17 cellular contexts compared by ENCODE assay signal in genomic region chr10:87661861-87662785, GRCh38. TPM values are rescaled to one million over a fixed set of nuclear protein-coding genes. Genes with fewer than 3 reads are reported as not detected.
DNase-seq lines count a peak whose midpoint lies in the region; ATAC-seq, FAIRE-seq and TF ChIP-seq lines count a peak whose summit lies in the region.
"Had no signal": no experiment of that assay in that cellular context is flagged by ENCODE, and none has a peak within 500 bp of the region (broad histone marks: within the 10 kb centered on the region; RNA-seq: fewer than 3 reads in every experiment).

No MANE protein-coding gene starts in this region.

- no TSS peak for BruUV-seq in K562 (replicated peaks; lab: Mats Ljungman, UMichigan)

- DNase-seq in HT1080 (ENCODE audit: low read depth) (peak; percentile 75), K562 (ENCODE audit: extremely low read depth in 1 of 4, low spot score in 3 of 4) (no peak), sciatic nerve (ENCODE audit: low spot score) (no peak), UCSD-AML1 (lab: John Stamatoyannopoulos, UW; ENCODE audit: unreplicated experiment) (no peak), anterior cingulate cortex (lab: John Stamatoyannopoulos, UW) (no peak)
- DNase-seq: activated CD4-positive, CD25-positive, alpha-beta regulatory T cell; activated T-cell treated with anti-CD3 and anti-CD28 coated beads, Interleukin-2, amount 50 U/mL, for 1 hour; aorta; DMS79; NCI-H1105; NCI-H526; ovary; SHP77 treated with DMSO at 0.1 percent for 48 hours; stimulated activated CD4-positive, alpha-beta T cell treated with anti-CD3 and anti-CD28 coated beads, Interleukin-4, amount 100 ng/mL, for 1 hour had no signal

- WGBS in K562 (ENCODE audit: insufficient coverage, low coverage, missing lambda C conversion rate) = 72% methylated on average over 6 of the region's 6 CpGs

- intact Hi-C loops in K562 (cut with micrococcal nuclease) = no loop called here
- intact Hi-C loops in sciatic nerve (cut with DNase I) = no loop called here

- no peak overlapping the region for H2AFZ ChIP-seq in K562 (ENCODE audit: low read depth, low read length)

- CTCF ChIA-PET in K562 (lab: Yijun Ruan, JAX; ENCODE audit: low intra/inter-chr PET ratio) = no interaction called here

- in situ Hi-C loops in K562 (cut with MboI) = no loop called here

- H3K4me1 ChIP-seq in K562 (replicated peaks in 1 of 2; ENCODE audit: control insufficient read depth in 2 of 2, insufficient read depth in 2 of 2, low read length in 2 of 2) = peaks cover 0 to 4% of the 10 kb centered on the region in 2 experiments; a peak in 4 of 5 replicates
- peaks cover 27% of the 10 kb centered on the region for H3K4me1 ChIP-seq in iPS-18a (ENCODE audit: control insufficient read depth, low read depth, low read length)
- peaks cover 4 to 41% (median 28%) of the 10 kb centered on the region in 5 donors for H3K4me1 ChIP-seq in subcutaneous abdominal adipose tissue (ENCODE audit: control insufficient read depth in 5 of 5, insufficient read depth in 5 of 5, low read length in 5 of 5)

- POLR2A ChIA-PET in K562 (lab: Yijun Ruan, JAX) = no interaction called here

- H3K9me1 ChIP-seq in K562 (ENCODE audit: control insufficient read depth, insufficient read depth, low read length) = no peaks in the 10 kb centered on the region

- TF ChIP-seq CTCF in K562 (IDR thresholded peaks at IDR 0.05 in 2 of 3, conservative IDR thresholded peaks at IDR 0.05 in 1 of 3; ENCODE audit: insufficient read depth in 2 of 3, low read depth in 1 of 3, low read length in 3 of 3) = no peak

- FAIRE-seq in K562 (lab: Jason Lieb, UNC) = no peak

- no peak overlapping the region for H3K4me2 ChIP-seq in K562 (ENCODE audit: insufficient read depth, low read length)

- no peak for TF ChIP-seq RAD21 in K562 (CRISPR knock-in tag; conservative IDR thresholded peaks at IDR 0.05 in 1 of 2, IDR thresholded peaks at IDR 0.05 in 1 of 2)

- H3K27ac ChIP-seq in K562 (ENCODE audit: extremely low read depth, low read depth, low read length) = no peak overlapping the region
- H3K27ac ChIP-seq in iPS-18a (ENCODE audit: low read length) = no peak overlapping the region
- no peak overlapping the region for H3K27ac ChIP-seq in subcutaneous abdominal adipose tissue (ENCODE audit: low read depth, low read length)
- H3K27ac ChIP-seq: HL-60, ovary had no signal

- no peaks in the 10 kb centered on the region for H3K79me2 ChIP-seq in K562 (ENCODE audit: control insufficient read depth, insufficient read depth, low read length)

- ATAC-seq in K562 (peak; percentile 29; the same call in 1 of the 3 replicates), sciatic nerve (no peak)

- no peak overlapping the region for H3K4me3 ChIP-seq in K562
- H3K4me3 ChIP-seq in iPS-18a (ENCODE audit: low read length) = peak overlapping the region; percentile 93
- H3K4me3 ChIP-seq in subcutaneous abdominal adipose tissue (ENCODE audit: low read depth in 1 of 5, low read length in 5 of 5) = peak overlapping the region in 4 of 5 donors; percentile 89 to 97 (median 94)

- H3K9me3 ChIP-seq in K562 (replicated peaks; ENCODE audit: control insufficient read depth, insufficient read depth, low read depth, low read length) = no peaks in the 10 kb centered on the region
- no peaks in the 10 kb centered on the region for H3K9me3 ChIP-seq in iPS-18a (ENCODE audit: control insufficient read depth, low read depth, low read length)
- no peaks in the 10 kb centered on the region for H3K9me3 ChIP-seq in subcutaneous abdominal adipose tissue (ENCODE audit: control insufficient read depth in 5 of 5, low read length in 5 of 5)
- H3K9me3 ChIP-seq: ovary had no signal

- H3K36me3 ChIP-seq in K562 (ENCODE audit: control insufficient read depth, insufficient read depth, low read length) (no peaks in the 10 kb centered on the region), iPS-18a (ENCODE audit: control insufficient read depth, low read depth, low read length) (peaks cover 4% of the 10 kb centered on the region), subcutaneous abdominal adipose tissue (ENCODE audit: control insufficient read depth in 5 of 5, insufficient read depth in 5 of 5, low read length in 5 of 5) (peaks cover 0 to 14% (median 7%) of the 10 kb centered on the region in 5 donors)
- H3K36me3 ChIP-seq: ovary had no signal

- no peaks in the 10 kb centered on the region for H4K20me1 ChIP-seq in K562 (replicated peaks; ENCODE audit: control insufficient read depth, insufficient read depth, low read length)

- no peaks in the 10 kb centered on the region for H3K27me3 ChIP-seq in K562 (ENCODE audit: control insufficient read depth in 2 of 2, insufficient read depth in 2 of 2, low read length in 2 of 2)
- H3K27me3 ChIP-seq in iPS-18a (ENCODE audit: control insufficient read depth, insufficient read depth, low read length) = no peaks in the 10 kb centered on the region
- no peaks in the 10 kb centered on the region for H3K27me3 ChIP-seq in subcutaneous abdominal adipose tissue (ENCODE audit: control insufficient read depth in 5 of 5, insufficient read depth in 4 of 5, low read length in 5 of 5)
- H3K27me3 ChIP-seq: ovary had no signal

- no peak for TF ChIP-seq POLR2A in K562 (conservative IDR thresholded peaks at IDR 0.05)

- TF ChIP-seq EP300 in K562 (IDR thresholded peaks at IDR 0.05; ENCODE audit: low read length) = no peak

- H3K9ac ChIP-seq in K562 (ENCODE audit: insufficient read depth in 1 of 2, low read depth in 2 of 2, low read length in 2 of 2) = no peak overlapping the region
- no peak overlapping the region for H3K9ac ChIP-seq in iPS-18a (ENCODE audit: low read length)
- peak overlapping the region in 1 of 5 donors; percentile 39 for H3K9ac ChIP-seq in subcutaneous abdominal adipose tissue (ENCODE audit: low read length in 5 of 5)

TF ChIP-seq in K562, 482 proteins besides CTCF, POLR2A, EP300 and RAD21:
- no peak for TF ChIP-seq HDGF (IDR thresholded peaks at IDR 0.05)
- TF ChIP-seq EP400 (IDR thresholded peaks at IDR 0.05) = no peak
- no peak for TF ChIP-seq CCNT2 (IDR thresholded peaks at IDR 0.05; ENCODE audit: borderline replicate concordance, extremely low read depth, insufficient read length, low read depth, low read length)
- TF ChIP-seq MAFK (IDR thresholded peaks at IDR 0.05; ENCODE audit: low read length) = no peak
- TF ChIP-seq BHLHE40 (IDR thresholded peaks at IDR 0.05; ENCODE audit: low read length) = no peak
- no peak for TF ChIP-seq ZFP30 (CRISPR knock-in tag; IDR thresholded peaks at IDR 0.05; ENCODE audit: borderline replicate concordance)
- TF ChIP-seq PTRF (tag; IDR thresholded peaks at IDR 0.05) = no peak
- TF ChIP-seq E2F6 (IDR thresholded peaks at IDR 0.05; ENCODE audit: borderline replicate concordance in 1 of 2, extremely low read depth in 1 of 2, insufficient read depth in 1 of 2, insufficient read length in 1 of 2, low read depth in 1 of 2, low read length in 1 of 2, poor library complexity in 1 of 2, severe bottlenecking in 1 of 2) = no peak
- TF ChIP-seq SAFB2 (IDR thresholded peaks at IDR 0.05; ENCODE audit: borderline replicate concordance, low read depth, low read length, severe bottlenecking) = no peak
- TF ChIP-seq ZNF551 (CRISPR knock-in tag; IDR thresholded peaks at IDR 0.05) = no peak
- no peak for TF ChIP-seq NONO (IDR thresholded peaks at IDR 0.05; ENCODE audit: low read depth in 2 of 2, low read length in 1 of 2)
- no peak for TF ChIP-seq LEF1 (IDR thresholded peaks at IDR 0.05)
- no peak for TF ChIP-seq POLR2AphosphoS5 (IDR thresholded peaks at IDR 0.05; ENCODE audit: control insufficient read depth, insufficient read depth, low read depth, low read length)
TF ChIP-seq in K562: peak in this region for 0.

RNA-seq across cellular contexts. Expression of gene PAPSS2, which starts 2.4 kb away (rescaled TPM):
- 16.6 and 20.9 TPM in 2 replicates for total RNA-seq in HT1080 (2014; rRNA removed; shearing (Covaris generic))
- polyA plus RNA-seq in HT1080 (2015; cell fraction: cytosol; rRNA removed) = 28.2 and 32.6 TPM in 2 replicates
- polyA plus RNA-seq in HT1080 (2015; cell fraction: nucleus; rRNA removed) = 31.4 and 34.4 TPM in 2 replicates
- not detected in 2 replicates for total RNA-seq in K562 (2011; cell fraction: chromatin; rRNA removed; ENCODE audit: low replicate concordance)
- not detected in 2 replicates for total RNA-seq in K562 (2011; cell fraction: nucleolus; rRNA removed)
- not detected in 2 replicates for total RNA-seq in K562 (2011; cell fraction: nucleoplasm; rRNA removed)
- total RNA-seq in K562 (2014; rRNA removed) (not detected in 2 replicates), K562 (2014; rRNA removed; fragmentation: Illumina TruSeq; extraction: Trizol) (not detected in 2 replicates), K562 (2015; rRNA removed; fragmentation: Illumina TruSeq; extraction: Trizol) (not detected in 2 replicates), K562 (2021) (0.22 and 0.29 TPM in 2 replicates), sciatic nerve (32.3 TPM)
- polyA plus RNA-seq in K562 (2011; rRNA removed) (not detected in 2 replicates), K562 (2014; fragmentation: Illumina TruSeq; extraction: Trizol) (not detected in 2 replicates), K562 (2014; fragmentation: Nextera tagmentation; extraction: Ambion mirVana) (under 1 TPM in 1 of 2 experiments, not detected in 1; 0.01 TPM), K562 (2014; rRNA removed) (not detected in 2 replicates)
- not detected in 2 replicates for polyA plus RNA-seq in K562 (2011; cell fraction: cytosol; rRNA removed)
- 0.03 TPM in 1 of 2 replicates, not detected in the other for polyA plus RNA-seq in K562 (2011; cell fraction: nucleus; rRNA removed)
- 0.04 TPM in 1 of 2 replicates, not detected in the other for polyA plus RNA-seq in K562 (2012)
- not detected in 2 replicates for polyA minus RNA-seq in K562 (2011; rRNA and poly(A)+ RNA removed)
- not detected in 2 replicates for polyA minus RNA-seq in K562 (2011; cell fraction: cytosol; rRNA and poly(A)+ RNA removed)
- polyA minus RNA-seq in K562 (2011; cell fraction: nucleus; rRNA and poly(A)+ RNA removed) = not detected in 2 replicates

Comparison
In these comparisons a context has a peak if more than half of its experiments do, and no peak if none do; other contexts are left out.
1. RNA of gene PAPSS2, which starts 2.4 kb away (total RNA-seq): 32.3 TPM in sciatic nerve (single experiment) and 16.6 to 20.9 TPM in HT1080; 0.22 to 0.29 TPM in K562; every median in the first group is over 10 times any median in the second.